In genomic region chr6:73382462-73383113, GRCh38 we compare ENCODE assay signal across 2 cellular contexts.
TF ChIP-seq lines count a peak whose summit lies in the region.

No MANE protein-coding gene starts in this region.

TF ChIP-seq in H1, 55 proteins besides CTCF, POLR2A, EP300 and RAD21:
- TF ChIP-seq YY1 (IDR thresholded peaks at IDR 0.05; ENCODE audit: low read depth, low read length) (no peak), EGR1 (IDR thresholded peaks at IDR 0.05; ENCODE audit: borderline replicate concordance, low read depth, low read length) (no peak), CEBPB (IDR thresholded peaks at IDR 0.05; ENCODE audit: low read depth, low read length) (no peak), SP1 (IDR thresholded peaks at IDR 0.05; ENCODE audit: low read depth, low read length) (no peak), SIX5 (IDR thresholded peaks at IDR 0.05; ENCODE audit: low read depth, low read length) (no peak), SP2 (IDR thresholded peaks at IDR 0.05; ENCODE audit: low read length) (no peak), RBBP5 (IDR thresholded peaks at IDR 0.05; ENCODE audit: borderline replicate concordance, low read depth, low read length) (no peak), KDM5A (IDR thresholded peaks at IDR 0.05; ENCODE audit: low read length) (no peak), TAF1 (IDR thresholded peaks at IDR 0.05; ENCODE audit: low read depth, low read length) (no peak), RXRA (IDR thresholded peaks at IDR 0.05; ENCODE audit: insufficient read depth, low read depth, low read length) (no peak), E2F6 (IDR thresholded peaks at IDR 0.05) (no peak), TCF12 (IDR thresholded peaks at IDR 0.05; ENCODE audit: low read depth, low read length) (no peak), SP4 (IDR thresholded peaks at IDR 0.05; ENCODE audit: low read length) (no peak), BACH1 (IDR thresholded peaks at IDR 0.05; ENCODE audit: low read length) (no peak), ZNF274 (IDR thresholded peaks at IDR 0.05; ENCODE audit: borderline replicate concordance, extremely low read depth, low read length) (no peak), BCL11A (IDR thresholded peaks at IDR 0.05; ENCODE audit: low read depth in 2 of 2, low read length in 2 of 2) (no peak), BRCA1 (IDR thresholded peaks at IDR 0.05; ENCODE audit: low read depth, low read length) (no peak), ATF3 (IDR thresholded peaks at IDR 0.05; ENCODE audit: insufficient read depth, low read depth, low read length) (no peak)

TF ChIP-seq in SK-N-SH, 30 proteins besides CTCF, POLR2A, EP300 and RAD21:
- TF ChIP-seq MEF2A (IDR thresholded peaks at IDR 0.05; ENCODE audit: borderline replicate concordance, low read depth), result no peak
- no peak for TF ChIP-seq EZH2phosphoT487 (IDR thresholded peaks at IDR 0.05; ENCODE audit: borderline replicate concordance, low read depth)
- TF ChIP-seq GATA2 (CRISPR knock-in tag; IDR thresholded peaks at IDR 0.05), result no peak
- no peak for TF ChIP-seq FOXJ3 (CRISPR knock-in tag; IDR thresholded peaks at IDR 0.05)
- no peak for TF ChIP-seq POLR2AphosphoS5 (IDR thresholded peaks at IDR 0.05; ENCODE audit: low read depth, low read length)
- no peak for TF ChIP-seq RFX5 (IDR thresholded peaks at IDR 0.05; ENCODE audit: low read length)
- no peak for TF ChIP-seq FOXM1 (IDR thresholded peaks at IDR 0.05; ENCODE audit: low read depth)
- no peak for TF ChIP-seq NRF1 (IDR thresholded peaks at IDR 0.05; ENCODE audit: low read depth, low read length)
- no peak for TF ChIP-seq SMC3 (IDR thresholded peaks at IDR 0.05; ENCODE audit: low read depth, low read length)
- TF ChIP-seq USF2 (IDR thresholded peaks at IDR 0.05; ENCODE audit: borderline replicate concordance, low read depth, low read length), result no peak
- TF ChIP-seq SIN3A (IDR thresholded peaks at IDR 0.05; ENCODE audit: borderline replicate concordance, low read depth, low read length), result no peak
